ENCODE assay signal across 37 cellular contexts in genomic region chr4:21962691-21963090, GRCh38. TPM values are rescaled to one million over a fixed set of nuclear protein-coding genes. Genes with fewer than 3 reads are reported as not detected.
"Had no signal": no experiment of that assay in that cellular context is flagged by ENCODE, and none has a peak within 500 bp of the region (broad histone marks: within the 10 kb centered on the region; RNA-seq: fewer than 3 reads in every experiment).

No MANE protein-coding gene starts in this region.

- DNase-seq: activated effector memory CD4-positive, alpha-beta T cell treated with anti-CD3 and anti-CD28 coated beads, Interleukin-2, amount 50 U/mL, for 16 hours; activated effector memory CD4-positive, alpha-beta T cell treated with Interleukin-2 at 50 U/mL for 16 hours; activated gamma-delta T cell; activated gamma-delta T cell treated with Interleukin-2 at 50 U/mL for 16 hours; activated naive CD4-positive, alpha-beta T cell; activated naive CD4-positive, alpha-beta T cell treated with anti-CD3 and anti-CD28 coated beads for 36 hours; activated naive CD4-positive, alpha-beta T cell treated with anti-CD3 and anti-CD28 coated beads, Interleukin-2, amount 10 ng/mL, durations not matched to agents 7 days and 5 days; activated naive CD4-positive, alpha-beta T cell treated with anti-CD3 and anti-CD28 coated beads, Interleukin-2, amount 50 U/mL, for 16 hours; activated naive CD4-positive, alpha-beta T cell treated with Interleukin-2 at 50 U/mL for 16 hours; activated naive CD8-positive, alpha-beta T cell treated with anti-CD3 and anti-CD28 coated beads for 36 hours; activated naive CD8-positive, alpha-beta T cell treated with anti-CD3 and anti-CD28 coated beads, Interleukin-2, amount 10 ng/mL, durations not matched to agents 7 days and 5 days; activated naive CD8-positive, alpha-beta T cell treated with anti-CD3 and anti-CD28 coated beads, Interleukin-2, amount 50 U/mL, for 24 hours; activated T-cell treated with anti-CD3 and anti-CD28 coated beads, Interleukin-2, amount 50 U/mL, for 24 hours; activated T-cell treated with anti-CD3 and anti-CD28 coated beads, Interleukin-2, amount 50 U/mL, for 4 hours; activated T-cell treated with anti-CD3 and anti-CD28 coated beads, Interleukin-2, amount 50 U/mL, for 72 hours; adrenal gland; amniotic stem cell; amygdala; anterior cingulate cortex; aorta; body of pancreas; brain microvascular endothelial cell; caudate nucleus; central memory CD4-positive, alpha-beta T cell; cerebellar nuclear complex had no signal

- H3K4me1 ChIP-seq: adrenal gland, ascending aorta, body of pancreas, breast epithelium had no signal

- ATAC-seq: activated naive CD4-positive, alpha-beta T cell treated with anti-CD3 and anti-CD28 coated beads, Interleukin-2, amount 50 U/mL, for 72 hours; activated naive CD8-positive, alpha-beta T cell treated with anti-CD3 and anti-CD28 coated beads, Interleukin-2, amount 50 U/mL, for 24 hours; activated T-cell treated with anti-CD3 and anti-CD28 coated beads, Interleukin-2, amount 50 U/mL, for 4 hours; activated T-cell treated with anti-CD3 and anti-CD28 coated beads, Interleukin-2, amount 50 U/mL, for 72 hours; activated T-helper 17 cell treated with anti-CD3 and anti-CD28 coated beads, Interleukin-2, amount 50 U/mL, for 72 hours; body of pancreas had no signal

- H3K36me3 ChIP-seq: adrenal gland, ascending aorta, brain microvascular endothelial cell, breast epithelium, cardiac muscle cell had no signal

- H3K4me3 ChIP-seq: adrenal gland, ascending aorta, body of pancreas, breast epithelium, cardiac muscle cell had no signal

- H3K9me3 ChIP-seq: adrenal gland, ascending aorta, body of pancreas, breast epithelium had no signal

- H3K27me3 ChIP-seq: adrenal gland, ascending aorta, body of pancreas, brain microvascular endothelial cell, breast epithelium, cardiac muscle cell had no signal

- FAIRE-seq: astrocyte, bronchial epithelial cell, colon had no signal

- H3K27ac ChIP-seq: adrenal gland, ascending aorta, body of pancreas, brain microvascular endothelial cell, breast epithelium, cardiac muscle cell had no signal

RNA-seq across cellular contexts. Expression of gene KCNIP4, which starts 14.1 kb away (rescaled TPM):
- total RNA-seq: activated naive CD4-positive, alpha-beta T cell treated with anti-CD3 and anti-CD28 coated beads for 36 hours; activated naive CD4-positive, alpha-beta T cell treated with anti-CD3 and anti-CD28 coated beads, Interleukin-2, amount 50 U/mL, for 72 hours; activated naive CD8-positive, alpha-beta T cell treated with anti-CD3 and anti-CD28 coated beads for 36 hours; activated naive CD8-positive, alpha-beta T cell treated with anti-CD3 and anti-CD28 coated beads, Interleukin-2, amount 10 ng/mL, durations not matched to agents 7 days and 5 days; activated T-cell treated with anti-CD3 and anti-CD28 coated beads, Interleukin-2, amount 50 U/mL, for 4 hours; activated T-cell treated with anti-CD3 and anti-CD28 coated beads, Interleukin-2, amount 50 U/mL, for 72 hours; activated T-helper 1 cell treated with anti-CD3 and anti-CD28 coated beads, Interleukin-12 subunit alpha, Interleukin-12 subunit beta, Interleukin-2, Interleukin-4 antibody, amounts not matched to agents 30 ng/mL and 10 ng/mL and 1 ng/mL, durations not matched to agents 14 hours and 24 hours and 36 hours; activated T-helper 17 cell treated with anti-CD3 and anti-CD28 coated beads, Interleukin-2, amount 50 U/mL, for 72 hours; activated T-helper 2 cell treated with anti-CD3 and anti-CD28 coated beads, Interferon-gamma antibody, Interleukin-2, Interleukin-4, amounts not matched to agents 10 μg/mL and 5 μg/mL and 100 μg/mL, durations not matched to agents 14 hours and 24 hours and 36 hours; aorta; ascending aorta; body of pancreas; cardiac septum; chondrocyte had no signal
- polyA plus RNA-seq: aorta had no signal
